Comparison of ENCODE assay signal across 1 cellular context in the genomic region with DNA sequence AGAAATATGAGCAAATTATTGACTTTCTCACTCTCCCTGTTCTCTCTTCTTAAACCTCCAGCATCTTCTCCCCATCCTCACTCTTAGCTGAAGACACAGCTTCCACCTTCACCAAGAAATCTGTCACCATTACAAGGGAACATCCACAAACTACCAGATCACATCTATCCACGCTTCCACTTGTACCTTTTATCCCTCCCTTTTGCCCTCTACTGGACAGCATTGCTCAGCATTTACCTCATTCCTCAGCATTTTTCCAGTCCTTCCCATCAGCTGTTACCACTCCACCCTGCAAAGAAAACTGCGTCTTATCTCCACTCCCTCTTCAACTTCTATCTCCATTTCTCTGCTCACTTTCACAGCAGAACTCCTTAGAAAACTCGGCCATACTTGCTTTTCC.
TF ChIP-seq lines count a peak whose summit lies in the region.

No MANE protein-coding gene starts in this region.

TF ChIP-seq in GM23338, 12 proteins besides CTCF, POLR2A, EP300 and RAD21:
- TF ChIP-seq CREB1 (CRISPR knock-in tag; IDR thresholded peaks at IDR 0.05; ENCODE audit: low read depth) (no peak), ETS1 (IDR thresholded peaks at IDR 0.05) (no peak), STAT1 (IDR thresholded peaks at IDR 0.05; ENCODE audit: unreplicated experiment) (no peak), ZNF114 (CRISPR knock-in tag; IDR thresholded peaks at IDR 0.05) (no peak), JUNB (IDR thresholded peaks at IDR 0.05; ENCODE audit: unreplicated experiment) (peak; percentile 63), NANOG (IDR thresholded peaks at IDR 0.05; ENCODE audit: borderline replicate concordance) (no peak)
